Comparison of ENCODE assay signal across 21 cellular contexts in the genomic region with DNA sequence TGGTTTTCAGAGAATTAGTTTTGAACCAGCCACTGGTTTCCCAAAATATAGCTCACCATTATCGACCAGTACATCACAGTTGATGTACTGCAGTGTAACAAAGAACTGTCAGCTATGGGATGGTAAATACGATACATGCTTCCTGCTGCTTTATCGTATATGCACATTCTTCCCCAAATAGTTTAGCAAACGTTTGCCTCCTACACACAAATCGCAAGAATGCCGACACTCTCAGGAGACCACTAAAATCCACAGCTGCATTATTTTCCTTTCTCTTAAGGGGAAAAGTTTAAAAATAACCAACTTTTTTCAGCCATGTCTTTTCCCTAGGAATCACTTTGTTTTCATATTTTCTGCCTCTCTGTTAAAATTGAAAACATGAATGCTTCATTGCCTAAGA.
"Had no signal": no experiment of that assay in that cellular context is flagged by ENCODE, and none has a peak within 500 bp of the region (broad histone marks: within the 10 kb centered on the region; RNA-seq: fewer than 3 reads in every experiment).

No MANE protein-coding gene starts in this region.

- H3K9me3 ChIP-seq: gastroesophageal sphincter, ovary, sigmoid colon, stomach, testis, upper lobe of left lung had no signal

- DNase-seq: activated CD4-positive, alpha-beta memory T cell treated with anti-CD3 and anti-CD28 coated beads, Interleukin-2, amount 10 ng/mL, durations not matched to agents 7 days and 5 days; activated CD4-positive, alpha-beta T cell treated with anti-CD3 and anti-CD28 coated beads for 4 hours; activated effector memory CD4-positive, alpha-beta T cell treated with anti-CD3 and anti-CD28 coated beads, Interleukin-2, amount 50 U/mL, for 16 hours; activated T-cell treated with anti-CD3 and anti-CD28 coated beads, Interleukin-2, amount 50 U/mL, for 48 hours; central memory CD4-positive, alpha-beta T cell; effector CD8-positive, alpha-beta T cell; hippocampal formation; kidney; left ventricle myocardium superior; ovary; sigmoid colon; stimulated activated CD4-positive, alpha-beta T cell treated with anti-CD3 and anti-CD28 coated beads, Interleukin-12 subunit alpha, Interleukin-12 subunit beta, amount 100 ng/mL, for 4 hours; stimulated activated CD4-positive, alpha-beta T cell treated with anti-CD3 and anti-CD28 coated beads, Interleukin-2, amount 100 ng/mL, for 24 hours; stomach; T-helper 17 cell; testis; upper lobe of left lung had no signal

- H3K4me1 Mint-ChIP-seq: activated CD4-positive, alpha-beta memory T cell treated with anti-CD3 and anti-CD28 coated beads, Interleukin-2, amount 10 ng/mL, durations not matched to agents 7 days and 5 days; activated naive CD4-positive, alpha-beta T cell treated with anti-CD3 and anti-CD28 coated beads, Interleukin-2, amount 50 U/mL, for 24 hours; memory B cell; T-helper 17 cell had no signal

- H3K4me3 ChIP-seq: gastroesophageal sphincter, ovary, sigmoid colon, stomach, testis, upper lobe of left lung had no signal

- H3K27ac ChIP-seq: gastroesophageal sphincter, ovary, sigmoid colon, stomach, testis, upper lobe of left lung had no signal

- H3K4me1 ChIP-seq: gastroesophageal sphincter, sigmoid colon, stomach, testis, upper lobe of left lung had no signal

- H3K4me3 Mint-ChIP-seq: activated CD4-positive, alpha-beta memory T cell treated with anti-CD3 and anti-CD28 coated beads, Interleukin-2, amount 10 ng/mL, durations not matched to agents 7 days and 5 days; activated naive CD4-positive, alpha-beta T cell treated with anti-CD3 and anti-CD28 coated beads, Interleukin-2, amount 50 U/mL, for 24 hours; memory B cell; T-helper 17 cell had no signal

- H3K27me3 Mint-ChIP-seq: activated CD4-positive, alpha-beta memory T cell treated with anti-CD3 and anti-CD28 coated beads, Interleukin-2, amount 10 ng/mL, durations not matched to agents 7 days and 5 days; activated naive CD4-positive, alpha-beta T cell treated with anti-CD3 and anti-CD28 coated beads, Interleukin-2, amount 50 U/mL, for 24 hours; memory B cell; T-helper 17 cell had no signal

- FAIRE-seq: kidney had no signal

- H3K9me3 Mint-ChIP-seq: brain had no signal

- H3K27me3 ChIP-seq: gastroesophageal sphincter, ovary, sigmoid colon, stomach, testis, upper lobe of left lung had no signal

- H3K36me3 ChIP-seq: gastroesophageal sphincter, ovary, sigmoid colon, stomach, upper lobe of left lung had no signal

- ATAC-seq: gastroesophageal sphincter, left ventricle myocardium superior, T-helper 17 cell had no signal

- H3K27ac Mint-ChIP-seq: activated CD4-positive, alpha-beta memory T cell treated with anti-CD3 and anti-CD28 coated beads, Interleukin-2, amount 10 ng/mL, durations not matched to agents 7 days and 5 days; activated naive CD4-positive, alpha-beta T cell treated with anti-CD3 and anti-CD28 coated beads, Interleukin-2, amount 50 U/mL, for 24 hours; memory B cell; T-helper 17 cell had no signal

- H3K36me3 Mint-ChIP-seq: activated naive CD4-positive, alpha-beta T cell treated with anti-CD3 and anti-CD28 coated beads, Interleukin-2, amount 50 U/mL, for 24 hours; brain; memory B cell had no signal
